1 cellular context compared by ENCODE assay signal in genomic region chr2:67516899-67517530, GRCh38.
TF ChIP-seq lines count a peak whose summit lies in the region.

No MANE protein-coding gene starts in this region.

TF ChIP-seq in GM23338, 12 proteins besides CTCF, POLR2A, EP300 and RAD21 (continued from another document):
- TF ChIP-seq REST (IDR thresholded peaks at IDR 0.05; ENCODE audit: unreplicated experiment), result no peak
- TF ChIP-seq STAT1 (IDR thresholded peaks at IDR 0.05; ENCODE audit: unreplicated experiment), result no peak
- no peak for TF ChIP-seq EZH2 (IDR thresholded peaks at IDR 0.05; ENCODE audit: low read depth, unreplicated experiment)
